30 cellular contexts compared by ENCODE assay signal in genomic region chr5:170388240-170388639, GRCh38. TPM values are rescaled to one million over a fixed set of nuclear protein-coding genes. Genes with fewer than 3 reads are reported as not detected.
DNase-seq lines count a peak whose midpoint lies in the region; ATAC-seq, FAIRE-seq and TF ChIP-seq lines count a peak whose summit lies in the region.
"Had no signal": no experiment of that assay in that cellular context is flagged by ENCODE, and none has a peak within 500 bp of the region (broad histone marks: within the 10 kb centered on the region; RNA-seq: fewer than 3 reads in every experiment).

No MANE protein-coding gene starts in this region.

- H3K27me3 ChIP-seq in GM12878 (replicated peaks in 1 of 2; ENCODE audit: control insufficient read depth in 2 of 2, insufficient read depth in 2 of 2, low read length in 1 of 2) (no peaks in the 10 kb centered on the region), mucosa of rectum (ENCODE audit: control insufficient read depth in 2 of 2, insufficient read depth in 2 of 2, low read length in 2 of 2) (no peaks in the 10 kb centered on the region), testis (no peaks in the 10 kb centered on the region)
- H3K27me3 ChIP-seq: body of pancreas, left lung had no signal

- POLR2A ChIA-PET in GM12878 (lab: Charles Lee): interaction anchor here (1.3 kb wide), 1 partner anchor 94 kb away, joined by 4 read pairs; no protein-coding TSS in a partner anchor

- TF ChIP-seq POLR2A in GM12878 (IDR thresholded peaks at IDR 0.05; ENCODE audit: low read depth, low read length) (no peak), testis (IDR thresholded peaks at IDR 0.05) (no peak)

- CTCF ChIA-PET in GM12878 (lab: Yijun Ruan, JAX): interaction anchor here (0.7 to 2.3 kb wide), 5 partner anchors 30 to 161 kb away, joined by 3 to 15 read pairs (median 4); no protein-coding TSS in a partner anchor

- H3K9me3 Mint-ChIP-seq in CD14-positive monocyte: no peaks in the 10 kb centered on the region
- H3K9me3 Mint-ChIP-seq: activated B cell treated with CpG ODN at 0.5 μM for 24 hours; CD8-positive, alpha-beta T cell; immature natural killer cell had no signal

- H3K9ac ChIP-seq in GM12878 (ENCODE audit: control insufficient read depth, insufficient read depth, low read length) (no peak overlapping the region), mucosa of rectum (ENCODE audit: low read depth in 1 of 2, low read length in 2 of 2) (peak overlapping the region; percentile 17 to 23)

- H3K79me2 ChIP-seq in GM12878 (ENCODE audit: control insufficient read depth, insufficient read depth, low read length): no peaks in the 10 kb centered on the region

- no TSS peak for BruUV-seq in GM12878 (replicated peaks; lab: Mats Ljungman, UMichigan)

- peaks cover 50% of the 10 kb centered on the region for H3K4me1 Mint-ChIP-seq in CD14-positive monocyte

- intact Hi-C loops in CD14-positive monocyte (cut with micrococcal nuclease) (loop anchor here in 1 of 2 donors (5.0 kb wide), 1 partner anchor 36 kb away; no protein-coding TSS in a partner anchor), GM12878 (cut with micrococcal nuclease; ENCODE audit: unreplicated experiment) (loop anchor here (5.0 kb wide), 1 partner anchor 56 kb away; no protein-coding TSS in a partner anchor), testis (cut with DNase I; ENCODE audit: low total_unique reads) (no loop called here)

- H3K27ac Mint-ChIP-seq in CD14-positive monocyte: peak overlapping the region in 6 of 7 donors; percentile 42 to 97 (median 92)
- H3K27ac Mint-ChIP-seq: activated B cell treated with CpG ODN at 0.5 μM for 24 hours; CD8-positive, alpha-beta T cell; immature natural killer cell had no signal

- SMC1A ChIA-PET in GM12878 (lab: Charles Lee; ENCODE audit: uncharacterized antibody, unreplicated experiment): interaction anchor here (0.6 to 2.2 kb wide), 9 partner anchors 8 to 93 kb away, joined by 3 to 6 read pairs (median 3); no protein-coding TSS in a partner anchor

- H3K4me3 ChIP-seq in GM12878 (peak overlapping the region; percentile 5; the same call in 1 of the 2 replicates), mucosa of rectum (ENCODE audit: low read length in 2 of 2) (peak overlapping the region; percentile 28 to 55), testis (peak overlapping the region; percentile 2 to 50)
- H3K4me3 ChIP-seq: body of pancreas, mucosa of descending colon had no signal

- peaks cover 29 to 34% of the 10 kb centered on the region in 2 donors for H3K36me3 Mint-ChIP-seq in CD14-positive monocyte
- H3K36me3 Mint-ChIP-seq: CD8-positive, alpha-beta T cell; immature natural killer cell had no signal

- in situ Hi-C loops in GM12878 (cut with MboI): no loop called here

- H2AFZ ChIP-seq in GM12878 (ENCODE audit: control insufficient read depth, low read depth, low read length): no peak overlapping the region

- peaks cover 15% of the 10 kb centered on the region for H3K4me1 ChIP-seq in GM12878 (ENCODE audit: control insufficient read depth, insufficient read depth, low read length)
- H3K4me1 ChIP-seq in mucosa of rectum (ENCODE audit: control insufficient read depth in 2 of 2, insufficient read depth in 2 of 2, low read length in 2 of 2): no peaks in the 10 kb centered on the region
- peaks cover 17% of the 10 kb centered on the region for H3K4me1 ChIP-seq in testis
- H3K4me1 ChIP-seq: body of pancreas had no signal

- no peak overlapping the region; the same call in 1 of the 2 replicates for H3K4me2 ChIP-seq in GM12878 (ENCODE audit: control insufficient read depth, insufficient read depth)

- TF ChIP-seq EP300 in GM12878 (IDR thresholded peaks at IDR 0.05; ENCODE audit: borderline replicate concordance in 1 of 2, control insufficient read depth in 1 of 2, low read depth in 2 of 2, low read length in 2 of 2): no peak

- ATAC-seq in GM12878: no peak
- ATAC-seq: body of pancreas; CD8-positive, alpha-beta T cell had no signal

- 63% methylated on average over 3 of the region's 3 CpGs for WGBS in GM12878 (ENCODE audit: insufficient coverage, insufficient replicate concordance, low lambda C conversion rate, missing lambda C conversion rate)
- 66 to 68% methylated on average over 3 of the region's 3 CpGs for WGBS in testis, 2 donors

- RAD21 ChIA-PET in GM12878 (lab: Charles Lee; ENCODE audit: unreplicated experiment): interaction anchor here (1.0 to 4.2 kb wide), 6 partner anchors 23 to 95 kb away, joined by 3 to 21 read pairs (median 8); partner anchors contain the start of gene LCP2

- TF ChIP-seq CTCF in CD14-positive monocyte (IDR thresholded peaks at IDR 0.05) (no peak), GM12878 (IDR thresholded peaks at IDR 0.05 in 2 of 3, conservative IDR thresholded peaks at IDR 0.05 in 1 of 3; ENCODE audit: control insufficient read depth in 2 of 3, extremely low read depth in 1 of 3, insufficient read depth in 1 of 3, low read depth in 3 of 3, low read length in 3 of 3) (no peak), testis (IDR thresholded peaks at IDR 0.05) (no peak)

- DNase-seq in CD14-positive monocyte (ENCODE audit: low spot score) (no peak), GM12878 (ENCODE audit: low read depth, low spot score) (no peak), testis (no peak), iPS-NIHi7 (ENCODE audit: extremely low spot score) (no peak), hippocampal formation (lab: John Stamatoyannopoulos, UW) (no peak), activated T-cell treated with anti-CD3 and anti-CD28 coated beads for 4 hours (no peak)
- no peak for DNase-seq in activated naive CD4-positive, alpha-beta T cell (lab: John Stamatoyannopoulos, UW)
- DNase-seq: activated B cell treated with CpG ODN at 0.5 μM for 24 hours; activated CD4-positive, alpha-beta T cell treated with anti-CD3 and anti-CD28 coated beads, Interleukin-2, amount 50 U/mL, for 48 hours; activated effector memory CD4-positive, alpha-beta T cell treated with Interleukin-2 at 50 U/mL for 16 hours; body of pancreas; CD8-positive, alpha-beta T cell; cortex of kidney; DMS153; GDM1; head of caudate nucleus; immature natural killer cell; KBM-7; left lung; mucosa of descending colon; NCI-H1436; NCI-H510A treated with DMSO at 0.1 percent for 48 hours; stimulated activated CD4-positive, alpha-beta T cell treated with anti-CD3 and anti-CD28 coated beads, Interleukin-4, amount 100 ng/mL, for 24 hours; stimulated activated naive CD4-positive, alpha-beta T cell treated with Interleukin-2 at 50 U/mL for 16 hours; T-helper 9 cell had no signal

- H3K4me3 Mint-ChIP-seq in CD14-positive monocyte: peak overlapping the region; percentile 91 to 97
- H3K4me3 Mint-ChIP-seq: activated B cell treated with CpG ODN at 0.5 μM for 24 hours; CD8-positive, alpha-beta T cell had no signal

- H3K36me3 ChIP-seq in GM12878 (ENCODE audit: control insufficient read depth in 2 of 2, insufficient read depth in 2 of 2, low read length in 1 of 2) (no peaks in the 10 kb centered on the region), mucosa of rectum (ENCODE audit: control insufficient read depth in 2 of 2, insufficient read depth in 2 of 2, low read length in 2 of 2) (no peaks in the 10 kb centered on the region), testis (ENCODE audit: low read depth, missing control alignments) (no peaks in the 10 kb centered on the region)

- FAIRE-seq in GM12878 (lab: Jason Lieb, UNC): no peak
- FAIRE-seq: endometrium had no signal

- no peak for TF ChIP-seq RAD21 in GM12878 (IDR thresholded peaks at IDR 0.05; ENCODE audit: insufficient read depth, low read depth, low read length)

- no peaks in the 10 kb centered on the region for H3K27me3 Mint-ChIP-seq in CD14-positive monocyte (ENCODE audit: low read depth in 3 of 3)

- no peaks in the 10 kb centered on the region for H4K20me1 ChIP-seq in GM12878 (ENCODE audit: control insufficient read depth, insufficient read depth)

- H3K9me3 ChIP-seq in GM12878 (replicated peaks; ENCODE audit: control insufficient read depth, insufficient read depth, low read length): no peaks in the 10 kb centered on the region
- H3K9me3 ChIP-seq in mucosa of rectum (ENCODE audit: control insufficient read depth in 2 of 2, low read length in 2 of 2): no peaks in the 10 kb centered on the region
- H3K9me3 ChIP-seq in testis: no peaks in the 10 kb centered on the region
- H3K9me3 ChIP-seq: body of pancreas, left lung, mucosa of descending colon had no signal

- H3K27ac ChIP-seq in GM12878 (ENCODE audit: control insufficient read depth, insufficient read depth): no peak overlapping the region
- H3K27ac ChIP-seq in mucosa of rectum (ENCODE audit: low read depth in 2 of 2, low read length in 2 of 2): peak overlapping the region in 1 of 2 donors; percentile 63
- peak overlapping the region; percentile 84 to 85 for H3K27ac ChIP-seq in testis
- H3K27ac ChIP-seq: body of pancreas, left lung, RWPE1 had no signal

TF ChIP-seq in GM12878, 131 proteins besides CTCF, POLR2A, EP300 and RAD21 (continues in another document):
- TF ChIP-seq MEF2B (IDR thresholded peaks at IDR 0.05; ENCODE audit: partially characterized antibody, poor library complexity, severe bottlenecking): no peak
- TF ChIP-seq KLF5 (IDR thresholded peaks at IDR 0.05; ENCODE audit: partially characterized antibody): no peak
- no peak for TF ChIP-seq RB1 (IDR thresholded peaks at IDR 0.05; ENCODE audit: borderline replicate concordance)
- no peak for TF ChIP-seq ZNF622 (IDR thresholded peaks at IDR 0.05)

RNA-seq across cellular contexts. Expression of gene KCNMB1, which starts 0.9 kb away (rescaled TPM):
- 1 to 10 TPM in 1 of 2 donors, under 1 TPM in 1; 0.79 to 1.2 TPM for polyA plus RNA-seq in CD14-positive monocyte
- total RNA-seq in GM12878 (2013; cell fraction: nucleolus; rRNA removed): 3.4 and 4.6 TPM in 2 replicates
- total RNA-seq in GM12878 (2014; rRNA removed): 1.9 and 2.5 TPM in 2 replicates
- 1.6 and 1.9 TPM in 2 replicates for total RNA-seq in GM12878 (2014; rRNA removed; fragmentation: Illumina TruSeq; extraction: Trizol)
- total RNA-seq in GM12878 (2021): 3.5 and 3.8 TPM in 2 replicates
- polyA plus RNA-seq in GM12878 (2011; ENCODE audit: low read depth): 0.73 TPM
- 1.2 TPM in 2 replicates for polyA plus RNA-seq in GM12878 (2011; rRNA removed)
- 1.8 TPM in 2 replicates for polyA plus RNA-seq in GM12878 (2011; cell fraction: cytosol; rRNA removed)
- 6.1 TPM in 2 replicates for polyA plus RNA-seq in GM12878 (2011; cell fraction: nucleus; rRNA removed)
- 0.87 and 1.7 TPM in 2 replicates for polyA plus RNA-seq in GM12878 (2012)
- polyA plus RNA-seq in GM12878 (2014; fragmentation: Illumina TruSeq; extraction: Trizol): 1.9 and 3.6 TPM in 2 replicates
- 1 to 10 TPM; 2.3 to 2.8 TPM for polyA plus RNA-seq in GM12878 (2014; fragmentation: Nextera tagmentation; extraction: Ambion mirVana)
- 2.7 and 2.9 TPM in 2 replicates for polyA plus RNA-seq in GM12878 (2014; rRNA removed)
- 1 to 10 TPM; 2.5 to 3.4 TPM for polyA plus RNA-seq in GM12878 (2016; fragmentation: Nextera tagmentation; extraction: Ambion mirVana)
- polyA minus RNA-seq in GM12878 (2011; rRNA and poly(A)+ RNA removed): 3.5 and 3.7 TPM in 2 replicates
- polyA minus RNA-seq in GM12878 (2011; cell fraction: cytosol; rRNA and poly(A)+ RNA removed): 0.31 and 0.40 TPM in 2 replicates
- polyA minus RNA-seq in GM12878 (2011; cell fraction: nucleus; rRNA and poly(A)+ RNA removed): 1.2 and 3.2 TPM in 2 replicates
- total RNA-seq in testis: 1 to 10 TPM; 2.5 to 3.1 TPM
- 4.6 TPM for polyA plus RNA-seq in testis (ENCODE audit: insufficient read depth, low read depth, low replicate concordance)
- total RNA-seq: activated B cell treated with CpG ODN at 0.5 μM for 24 hours; CD8-positive, alpha-beta T cell; HT1080; renal cortical epithelial cell had no signal
